In the genomic region with DNA sequence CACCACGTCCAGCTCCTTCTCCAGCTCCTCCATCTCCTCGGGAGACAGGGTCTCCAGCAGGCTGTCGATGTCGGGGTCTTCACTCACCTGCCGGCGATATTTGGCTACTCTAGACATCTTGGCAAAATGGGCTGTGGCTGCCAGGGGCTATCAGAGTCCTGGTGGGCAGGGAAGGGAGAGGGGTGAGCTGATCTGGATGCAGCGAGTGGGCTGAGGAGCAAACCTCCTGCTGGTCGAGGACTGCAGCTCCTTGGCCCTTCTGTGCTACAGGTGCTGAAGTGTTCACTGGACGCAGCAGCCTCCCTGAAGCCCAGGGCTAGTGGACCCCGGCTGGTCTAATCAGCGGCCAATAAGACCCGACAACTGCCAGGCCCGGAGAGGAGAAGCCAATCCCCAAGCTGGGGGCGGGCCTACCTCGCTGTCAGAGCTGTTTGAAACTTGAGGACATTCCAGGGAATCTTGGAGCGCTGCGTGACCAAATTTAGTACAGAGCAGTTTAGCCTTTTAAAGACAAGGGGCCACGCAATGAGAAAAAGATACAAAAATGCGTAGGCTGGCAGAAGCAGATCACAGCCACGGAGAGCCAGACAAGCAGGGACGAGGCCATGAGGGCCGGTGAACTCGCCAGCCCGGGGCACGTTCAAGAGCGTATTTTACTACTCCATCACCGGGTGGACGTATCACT, we compare ENCODE assay signal across 8 cellular contexts. TPM values are rescaled to one million over a fixed set of nuclear protein-coding genes. Genes with fewer than 3 reads are reported as not detected.
A peak's percentile ranks its signal among the peaks of the same experiment; 100 is the strongest.
DNase-seq lines count a peak whose midpoint lies in the region; ATAC-seq and TF ChIP-seq lines count a peak whose summit lies in the region.

A gene (minus strand): TSS at position 325 of the 685 bp plus-strand sequence. CDS start 208 bp downstream, at position 117.

- peak; percentile 83 for TF ChIP-seq POLR2A in ovary (IDR thresholded peaks at IDR 0.05)

- TF ChIP-seq CTCF in ovary (IDR thresholded peaks at IDR 0.05) (peak in 1 of 3 donors; percentile 13), GM13977 (IDR thresholded peaks at IDR 0.05; ENCODE audit: extremely low read depth, insufficient read depth, missing control alignments) (no peak)

- H3K36me3 ChIP-seq in ovary: no peaks in the 10 kb centered on the region

- H3K9me3 ChIP-seq in right cardiac atrium (ENCODE audit: control insufficient read depth, low read length) (no peaks in the 10 kb centered on the region), ovary (no peaks in the 10 kb centered on the region)

- peak within 1 kb of the TSS; percentile 78 for H3K4me3 ChIP-seq in right cardiac atrium (ENCODE audit: low read length)
- peak within 1 kb of the TSS; percentile 75 for H3K4me3 ChIP-seq in ovary

- H3K4me1 ChIP-seq in right cardiac atrium (ENCODE audit: control insufficient read depth, insufficient read depth, low read length) (peaks cover 5% of the 10 kb centered on the region), ovary (ENCODE audit: insufficient read depth) (peaks cover 15% of the 10 kb centered on the region)

- in situ Hi-C loops in GM13977 (cut with MboI; ENCODE audit: low pct_unique_long_range_greater_than_20kb, low sequenced_read_pairs, unreplicated experiment): no loop called here

- intact Hi-C loops in right cardiac atrium (cut with DNase I) (loop anchor here in 1 of 4 donors (5.0 kb wide), 1 partner anchor 44 kb away; no protein-coding TSS in a partner anchor), ovary (cut with DNase I) (loop anchor here in 1 of 4 donors (5.0 kb wide), 1 partner anchor 49 kb away; no protein-coding TSS in a partner anchor)

- WGBS in right cardiac atrium: 2% methylated on average over 28 of the region's 28 CpGs
- 0 to 2% (median 1%) methylated on average over 28 of the region's 28 CpGs for WGBS in ovary, 3 donors

- ATAC-seq in right cardiac atrium: peak; percentile 94 to 96
- no peak for ATAC-seq in GM18909 (IDR thresholded peaks at IDR 0.05; ENCODE audit: poor library complexity, unreplicated experiment)
- ATAC-seq in GM18520 (IDR thresholded peaks at IDR 0.05; ENCODE audit: unreplicated experiment): no peak

- TF ChIP-seq EP300 in ovary (IDR thresholded peaks at IDR 0.05): peak; percentile 36

- no peaks in the 10 kb centered on the region for H3K27me3 ChIP-seq in right cardiac atrium (ENCODE audit: control insufficient read depth, insufficient read depth)
- no peaks in the 10 kb centered on the region for H3K27me3 ChIP-seq in ovary

- H3K27ac ChIP-seq in right cardiac atrium (ENCODE audit: low read length): peak within 1 kb of the TSS; percentile 81
- H3K27ac ChIP-seq in ovary: peak within 1 kb of the TSS; percentile 73 to 89

- DNase-seq in COR-L47 (lab: John Stamatoyannopoulos, UW) (peak; percentile 37), NCI-H128 (lab: John Stamatoyannopoulos, UW; ENCODE audit: unreplicated experiment) (peak; percentile 44), astrocyte of the hippocampus (ENCODE audit: low read depth, low spot score) (peak; percentile 96), right cardiac atrium (peak; percentile 88 to 95 (median 93)), ovary (peak; percentile 89 to 95 (median 93)), GM13977 (ENCODE audit: low spot score) (no peak)

RNA-seq across cellular contexts. Expression of the gene that starts here (rescaled TPM):
- total RNA-seq in right cardiac atrium: 10 to 100 TPM; 22.0 to 40.6 (median 33.0) TPM
- polyA plus RNA-seq in right cardiac atrium: 33.7 TPM
- total RNA-seq in ovary: 100 to 1,000 TPM in 2 of 7 donors, 10 to 100 TPM in 5; 25.6 to 155 (median 67.2) TPM
- polyA plus RNA-seq in ovary: 100 to 1,000 TPM in 1 of 2 donors, 10 to 100 TPM in 1; 94.6 to 255 TPM

Comparison
In these comparisons a context has a peak if more than half of its experiments do, and no peak if none do; other contexts are left out.
1. ATAC-seq: peak in right cardiac atrium (2 of 2); none in GM18909 (single experiment) and GM18520 (single experiment).